ENCODE assay signal across 9 cellular contexts in genomic region chr9:127878001-127878651, GRCh38. TPM values are rescaled to one million over a fixed set of nuclear protein-coding genes. Genes with fewer than 3 reads are reported as not detected.
DNase-seq lines count a peak whose midpoint lies in the region; ATAC-seq and TF ChIP-seq lines count a peak whose summit lies in the region.
"Had no signal": no experiment of that assay in that cellular context is flagged by ENCODE, and none has a peak within 500 bp of the region (broad histone marks: within the 10 kb centered on the region; RNA-seq: fewer than 3 reads in every experiment).

No MANE protein-coding gene starts in this region.

- H3K36me3 Mint-ChIP-seq in HFFc6 (ENCODE audit: low read depth) (no peaks in the 10 kb centered on the region), CD14-positive monocyte (no peaks in the 10 kb centered on the region)
- peaks cover 0 to 11% (median 9%) of the 10 kb centered on the region in 5 donors for H3K36me3 Mint-ChIP-seq in naive thymus-derived CD4-positive, alpha-beta T cell

- intact Hi-C loops in naive thymus-derived CD4-positive, alpha-beta T cell (cut with micrococcal nuclease) = no loop called here
- intact Hi-C loops in CD14-positive monocyte (cut with micrococcal nuclease) = loop anchor here in 1 of 2 donors (10.0 kb wide), 1 partner anchor 373 kb away; no protein-coding TSS in a partner anchor

- H3K36me3 ChIP-seq in adipocyte (ENCODE audit: control insufficient read depth, insufficient read depth, low read length, severe bottlenecking) (peaks cover 3% of the 10 kb centered on the region), iPS-15b (ENCODE audit: control insufficient read depth, insufficient read depth, low read length) (no peaks in the 10 kb centered on the region)
- H3K36me3 ChIP-seq in naive thymus-derived CD4-positive, alpha-beta T cell (ENCODE audit: control insufficient read depth in 2 of 3, insufficient read depth in 3 of 3, low read length in 3 of 3) = no peaks in the 10 kb centered on the region

- H3K4me3 Mint-ChIP-seq in HFFc6 = peak overlapping the region; percentile 94
- H3K4me3 Mint-ChIP-seq in naive thymus-derived CD4-positive, alpha-beta T cell = peak overlapping the region in 4 of 10 donors; percentile 34 to 64 (median 42)
- peak overlapping the region in 1 of 2 donors; percentile 82 for H3K4me3 Mint-ChIP-seq in CD14-positive monocyte

- ATAC-seq in naive thymus-derived CD4-positive, alpha-beta T cell = no peak
- ATAC-seq in esophagus mucosa = no peak

- DNase-seq in HFFc6 = no peak
- DNase-seq in adipocyte (ENCODE audit: low read depth) = no peak
- DNase-seq in naive thymus-derived CD4-positive, alpha-beta T cell = no peak
- DNase-seq in NCI-H446 treated with DMSO at 0.1 percent for 48 hours (lab: John Stamatoyannopoulos, UW) = no peak
- DNase-seq in CD14-positive monocyte (ENCODE audit: low spot score) = no peak
- DNase-seq: activated effector memory CD4-positive, alpha-beta T cell treated with Interleukin-2 at 50 U/mL for 16 hours had no signal

- H3K4me1 ChIP-seq in adipocyte (ENCODE audit: control insufficient read depth, insufficient read depth, low read length) (peaks cover 48% of the 10 kb centered on the region), iPS-15b (ENCODE audit: control insufficient read depth, insufficient read depth, low read length) (no peaks in the 10 kb centered on the region)
- no peaks in the 10 kb centered on the region for H3K4me1 ChIP-seq in naive thymus-derived CD4-positive, alpha-beta T cell (ENCODE audit: control insufficient read depth in 2 of 2, insufficient read depth in 2 of 2, low read length in 2 of 2)

- H3K9me3 Mint-ChIP-seq in HFFc6 (no peaks in the 10 kb centered on the region), CD14-positive monocyte (peaks cover 0 to 5% (median 0%) of the 10 kb centered on the region in 7 donors)
- H3K9me3 Mint-ChIP-seq in naive thymus-derived CD4-positive, alpha-beta T cell = no peaks in the 10 kb centered on the region

- H3K9ac ChIP-seq in adipocyte (ENCODE audit: low read length) = peak overlapping the region; percentile 93
- peak overlapping the region; percentile 76 for H3K9ac ChIP-seq in iPS-15b (ENCODE audit: low read depth, low read length)

- H3K27ac ChIP-seq in skin epidermis = peak overlapping the region in 17 of 21 experiments; percentile 41 to 90 (median 82)
- H3K27ac ChIP-seq in naive thymus-derived CD4-positive, alpha-beta T cell (ENCODE audit: low read depth, low read length) = no peak overlapping the region

- peak overlapping the region; percentile 85 for H3K4me3 ChIP-seq in adipocyte (ENCODE audit: low read length)
- H3K4me3 ChIP-seq in iPS-15b (ENCODE audit: low read depth, low read length) = peak overlapping the region; percentile 79
- H3K4me3 ChIP-seq in skin epidermis = peak overlapping the region; percentile 34 to 60 (median 42)
- H3K4me3 ChIP-seq in naive thymus-derived CD4-positive, alpha-beta T cell (ENCODE audit: low read length) = no peak overlapping the region

- POLR2A ChIA-PET in naive thymus-derived CD4-positive, alpha-beta T cell (lab: Charles Lee) = interaction anchor here (2.8 kb wide), 1 partner anchor 43 kb away, joined by 7 read pairs; no protein-coding TSS in a partner anchor

- CTCF ChIA-PET in naive thymus-derived CD4-positive, alpha-beta T cell (lab: Charles Lee) = no interaction called here

- no peaks in the 10 kb centered on the region for H3K27me3 ChIP-seq in adipocyte (replicated peaks; ENCODE audit: control insufficient read depth, insufficient read depth, low read length)
- H3K27me3 ChIP-seq in iPS-15b (ENCODE audit: control insufficient read depth, insufficient read depth, low read length) = peaks cover 3% of the 10 kb centered on the region
- peaks cover 0 to 4% of the 10 kb centered on the region in 2 donors for H3K27me3 ChIP-seq in naive thymus-derived CD4-positive, alpha-beta T cell (ENCODE audit: control insufficient read depth in 2 of 2, insufficient read depth in 2 of 2, low read length in 2 of 2)

- peaks cover 20% of the 10 kb centered on the region for H3K4me1 Mint-ChIP-seq in HFFc6 (ENCODE audit: low read depth)
- peaks cover 0 to 11% (median 9%) of the 10 kb centered on the region in 7 donors for H3K4me1 Mint-ChIP-seq in naive thymus-derived CD4-positive, alpha-beta T cell
- H3K4me1 Mint-ChIP-seq in CD14-positive monocyte = peaks cover 11% of the 10 kb centered on the region

- TF ChIP-seq CTCF in HFFc6 (IDR thresholded peaks at IDR 0.05) (no peak), CD14-positive monocyte (IDR thresholded peaks at IDR 0.05) (no peak)

- no peaks in the 10 kb centered on the region for H3K9me3 ChIP-seq in adipocyte (ENCODE audit: control insufficient read depth, low read length)
- no peaks in the 10 kb centered on the region for H3K9me3 ChIP-seq in iPS-15b (ENCODE audit: control insufficient read depth, insufficient read depth, low read length)
- H3K9me3 ChIP-seq in naive thymus-derived CD4-positive, alpha-beta T cell (ENCODE audit: control insufficient read depth in 2 of 3, low read length in 3 of 3) = no peaks in the 10 kb centered on the region

- H3K27ac Mint-ChIP-seq in HFFc6 (peak overlapping the region; percentile 55), CD14-positive monocyte (peak overlapping the region in 1 of 7 donors; percentile 54)
- H3K27ac Mint-ChIP-seq in naive thymus-derived CD4-positive, alpha-beta T cell = peak overlapping the region in 2 of 9 donors; percentile 31 to 50

- H3K27me3 Mint-ChIP-seq in HFFc6 (ENCODE audit: insufficient read depth) (0 out of 2 replicates have a peak, but pooled peaks cover 2% of the 10 kb centered on the region), CD14-positive monocyte (ENCODE audit: low read depth in 3 of 3) (peaks cover 16 to 25% (median 18%) of the 10 kb centered on the region in 3 donors)
- peaks cover 0 to 8% (median 0%) of the 10 kb centered on the region in 5 donors for H3K27me3 Mint-ChIP-seq in naive thymus-derived CD4-positive, alpha-beta T cell

RNA-seq across cellular contexts. Expression of gene AK1, which starts 0.7 kb away (rescaled TPM):
- 100 to 1,000 TPM; 109 to 130 (median 124) TPM for total RNA-seq in HFFc6 (2021; fragmentation: NEBNext Ultra II Directional; extraction: Animal tissue kit (Norgen Biotek cat#: 25700))
- 10 to 100 TPM; 33.2 to 64.9 (median 51.6) TPM for total RNA-seq in naive thymus-derived CD4-positive, alpha-beta T cell
- under 1 TPM; 0.09 to 0.21 TPM for polyA plus RNA-seq in naive thymus-derived CD4-positive, alpha-beta T cell
- 39.9 TPM for total RNA-seq in esophagus mucosa
- polyA plus RNA-seq in CD14-positive monocyte = not detected

RNA-seq across cellular contexts. Expression of gene ST6GALNAC6, which starts 21.3 kb away (rescaled TPM):
- 10 to 100 TPM; 29.3 to 40.6 (median 34.2) TPM for total RNA-seq in HFFc6 (2021; fragmentation: NEBNext Ultra II Directional; extraction: Animal tissue kit (Norgen Biotek cat#: 25700))
- total RNA-seq in naive thymus-derived CD4-positive, alpha-beta T cell = 100 to 1,000 TPM in 3 of 5 experiments, 10 to 100 TPM in 2; 63.0 to 125 (median 107) TPM
- polyA plus RNA-seq in naive thymus-derived CD4-positive, alpha-beta T cell = 10 to 100 TPM; 28.3 to 34.5 TPM
- total RNA-seq in esophagus mucosa = 13.0 TPM
- 10 to 100 TPM in 1 of 2 donors, 1 to 10 TPM in 1; 8.2 to 12.0 TPM for polyA plus RNA-seq in CD14-positive monocyte

RNA-seq across cellular contexts. Expression of gene ENG, which starts 23.7 kb away (rescaled TPM):
- 100 to 1,000 TPM; 205 to 249 (median 227) TPM for total RNA-seq in HFFc6 (2021; fragmentation: NEBNext Ultra II Directional; extraction: Animal tissue kit (Norgen Biotek cat#: 25700))
- total RNA-seq in naive thymus-derived CD4-positive, alpha-beta T cell = 10 to 100 TPM in 4 of 5 experiments, 1 to 10 TPM in 1; 6.2 to 25.8 (median 12.5) TPM
- polyA plus RNA-seq in naive thymus-derived CD4-positive, alpha-beta T cell = 1 to 10 TPM; 4.5 to 6.4 TPM
- total RNA-seq in esophagus mucosa = 14.3 TPM
- 10 to 100 TPM; 15.7 to 26.0 TPM for polyA plus RNA-seq in CD14-positive monocyte

RNA-seq across cellular contexts. Expression of gene ST6GALNAC4, which starts 38.7 kb away (rescaled TPM):
- total RNA-seq in HFFc6 (2021; fragmentation: NEBNext Ultra II Directional; extraction: Animal tissue kit (Norgen Biotek cat#: 25700)) = 10 to 100 TPM; 22.9 to 33.4 (median 27.7) TPM
- total RNA-seq in naive thymus-derived CD4-positive, alpha-beta T cell = 10 to 100 TPM; 28.0 to 51.0 (median 36.1) TPM
- 10 to 100 TPM; 20.0 to 21.7 TPM for polyA plus RNA-seq in naive thymus-derived CD4-positive, alpha-beta T cell
- 11.4 TPM for total RNA-seq in esophagus mucosa
- 10 to 100 TPM in 1 of 2 donors, 1 to 10 TPM in 1; 8.9 to 10.3 TPM for polyA plus RNA-seq in CD14-positive monocyte

RNA-seq across cellular contexts. Expression of gene PIP5KL1, which starts 52.5 kb away (rescaled TPM):
- total RNA-seq in HFFc6 (2021; fragmentation: NEBNext Ultra II Directional; extraction: Animal tissue kit (Norgen Biotek cat#: 25700)) = 1 to 10 TPM; 1.7 to 3.1 (median 2.1) TPM
- 1 to 10 TPM; 1.4 to 2.9 (median 2.1) TPM for total RNA-seq in naive thymus-derived CD4-positive, alpha-beta T cell
- under 1 TPM in 1 of 2 donors, not detected in 1; 0.17 TPM for polyA plus RNA-seq in naive thymus-derived CD4-positive, alpha-beta T cell
- total RNA-seq in esophagus mucosa = 4.3 TPM
- under 1 TPM; 0.31 to 0.57 TPM for polyA plus RNA-seq in CD14-positive monocyte

Comparison
In these comparisons a context has a peak if more than half of its experiments do, and no peak if none do; other contexts are left out.
1. RNA of gene ENG, which starts 23.7 kb away (total RNA-seq): 205 to 249 TPM in HFFc6; 14.3 TPM in esophagus mucosa (single experiment) and 6.2 to 25.8 TPM in naive thymus-derived CD4-positive, alpha-beta T cell; every median in the first group is over 4 times any median in the second.